In the genomic region with DNA sequence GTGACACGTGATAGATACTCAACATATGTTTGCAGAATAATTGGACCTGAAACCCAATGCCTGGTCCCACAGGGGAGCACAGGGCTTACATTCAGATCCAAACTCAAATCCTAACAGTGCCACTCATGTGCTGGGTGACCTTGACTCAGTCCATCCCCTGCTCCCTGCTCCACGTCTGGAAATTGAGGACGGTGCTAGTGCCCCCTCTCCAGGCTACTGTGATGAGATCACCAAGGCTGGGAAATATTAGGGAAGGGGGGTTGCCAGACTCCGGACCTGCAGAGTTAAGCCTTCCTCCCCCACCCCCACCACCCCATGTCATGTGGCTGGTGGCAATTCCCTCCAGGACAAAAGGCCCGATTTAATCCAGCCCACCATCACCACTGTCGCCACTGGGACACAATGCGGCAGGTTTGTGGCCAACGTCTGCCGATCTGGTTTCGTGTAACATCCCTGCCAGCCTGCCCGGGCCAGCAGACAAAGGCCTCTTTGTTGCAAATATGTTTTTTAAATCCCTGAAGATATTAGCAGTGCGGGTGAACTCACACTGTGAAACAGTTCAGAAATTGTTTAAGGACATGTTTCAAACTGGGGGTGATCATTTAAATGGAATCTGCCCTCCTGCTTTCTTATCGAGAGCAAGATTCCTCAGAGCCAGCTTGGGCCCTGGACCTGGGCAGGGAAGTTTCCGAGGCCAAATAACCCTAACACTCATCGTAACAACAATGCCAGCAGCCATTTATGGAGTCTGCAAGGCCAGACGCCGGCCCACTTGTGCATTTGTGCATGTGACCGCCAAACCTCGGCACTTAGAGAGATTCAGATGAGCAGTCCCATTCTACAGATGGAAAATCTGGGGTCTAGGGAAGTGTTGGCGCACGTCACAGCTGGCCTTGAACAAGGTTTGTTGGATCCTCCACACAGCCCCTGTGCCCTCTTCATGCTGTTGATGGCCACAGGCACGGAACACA, we compare ENCODE assay signal across 17 cellular contexts. TPM values are rescaled to one million over a fixed set of nuclear protein-coding genes. Genes with fewer than 3 reads are reported as not detected.
A peak's percentile ranks its signal among the peaks of the same experiment; 100 is the strongest.
DNase-seq lines count a peak whose midpoint lies in the region; ATAC-seq and TF ChIP-seq lines count a peak whose summit lies in the region.
"Had no signal": no experiment of that assay in that cellular context is flagged by ENCODE, and none has a peak within 500 bp of the region (broad histone marks: within the 10 kb centered on the region; RNA-seq: fewer than 3 reads in every experiment).

No MANE protein-coding gene starts in this region.

- peak; percentile 66 for ATAC-seq in Right ventricle myocardium inferior
- no peak for ATAC-seq in activated T-cell treated with anti-CD3 and anti-CD28 coated beads, Interleukin-2, amount 50 U/mL, for 4 hours
- ATAC-seq: naive thymus-derived CD4-positive, alpha-beta T cell; stimulated activated naive CD8-positive, alpha-beta T cell treated with anti-CD3 and anti-CD28 coated beads, Interleukin-15, Interleukin-2, amounts not matched to agents 100 U/mL and 50 U/mL, for 24 hours had no signal

- H3K9me3 Mint-ChIP-seq in brain (peaks cover 0 to 19% (median 10%) of the 10 kb centered on the region in 5 experiments), mesothelial cell of epicardium (no peaks in the 10 kb centered on the region), type B pancreatic cell (no peaks in the 10 kb centered on the region)
- H3K9me3 Mint-ChIP-seq in activated T-cell treated with anti-CD3 and anti-CD28 coated beads, Interleukin-2, amount 50 U/mL, for 4 hours = no peaks in the 10 kb centered on the region

- intact Hi-C loops in Right ventricle myocardium inferior (cut with DNase I) = no loop called here
- intact Hi-C loops in cardiac septum (cut with DNase I) = no loop called here

- H3K4me1 Mint-ChIP-seq in brain = peaks cover 7% of the 10 kb centered on the region
- H3K4me1 Mint-ChIP-seq in mesothelial cell of epicardium = peaks cover 4% of the 10 kb centered on the region
- H3K4me1 Mint-ChIP-seq in type B pancreatic cell (ENCODE audit: unreplicated experiment) = peaks cover 5% of the 10 kb centered on the region
- H3K4me1 Mint-ChIP-seq in activated T-cell treated with anti-CD3 and anti-CD28 coated beads, Interleukin-2, amount 50 U/mL, for 4 hours (ENCODE audit: low read depth) = no peaks in the 10 kb centered on the region
- H3K4me1 Mint-ChIP-seq: naive thymus-derived CD4-positive, alpha-beta T cell had no signal

- peak overlapping the region; percentile 33 to 92 (median 69) for H3K27ac Mint-ChIP-seq in brain
- peak overlapping the region; percentile 77 for H3K27ac Mint-ChIP-seq in mesothelial cell of epicardium
- peak overlapping the region; percentile 50 for H3K27ac Mint-ChIP-seq in type B pancreatic cell

- H3K36me3 Mint-ChIP-seq in brain (no peaks in the 10 kb centered on the region), mesothelial cell of epicardium (no peaks in the 10 kb centered on the region), type B pancreatic cell (no peaks in the 10 kb centered on the region)
- H3K36me3 Mint-ChIP-seq in activated T-cell treated with anti-CD3 and anti-CD28 coated beads, Interleukin-2, amount 50 U/mL, for 4 hours (ENCODE audit: insufficient read depth) = peaks cover 3% of the 10 kb centered on the region

- peak overlapping the region in 2 of 5 experiments; percentile 24 to 39 for H3K4me3 Mint-ChIP-seq in brain
- H3K4me3 Mint-ChIP-seq in mesothelial cell of epicardium = no peak overlapping the region
- no peak overlapping the region for H3K4me3 Mint-ChIP-seq in type B pancreatic cell
- H3K4me3 Mint-ChIP-seq in activated T-cell treated with anti-CD3 and anti-CD28 coated beads, Interleukin-2, amount 50 U/mL, for 4 hours = no peak overlapping the region
- H3K4me3 Mint-ChIP-seq: naive thymus-derived CD4-positive, alpha-beta T cell had no signal

- peak; percentile 71 for DNase-seq in Right ventricle myocardium inferior (ENCODE audit: missing footprints)
- DNase-seq in cardiac septum (ENCODE audit: low spot score) = no peak
- DNase-seq in mesothelial cell of epicardium (ENCODE audit: low spot score in 2 of 2, unreplicated experiment in 2 of 2) = no peak
- no peak for DNase-seq in type B pancreatic cell (ENCODE audit: extremely low spot score, unreplicated experiment)
- DNase-seq in amniotic stem cell (lab: John Stamatoyannopoulos, UW) = no peak
- DNase-seq in NCI-H82 (lab: John Stamatoyannopoulos, UW) = no peak
- DNase-seq in activated T-cell treated with anti-CD3 and anti-CD28 coated beads, Interleukin-2, amount 50 U/mL, for 4 hours = no peak
- DNase-seq: ACHN; activated CD4-positive, alpha-beta T cell treated with anti-CD3 and anti-CD28 coated beads, Interleukin-2, amount 50 U/mL, for 1 hour; activated naive CD4-positive, alpha-beta T cell; dermis blood vessel endothelial cell; DND-41; naive thymus-derived CD4-positive, alpha-beta T cell; NCI-H1694; NCI-H524 treated with DMSO at 0.1 percent for 48 hours; stimulated activated naive CD8-positive, alpha-beta T cell treated with anti-CD3 and anti-CD28 coated beads, Interleukin-15, Interleukin-2, amounts not matched to agents 100 U/mL and 50 U/mL, for 24 hours had no signal

- TF ChIP-seq CTCF in brain (conservative IDR thresholded peaks at IDR 0.05) = peak in 1 of 2 experiments; percentile 25
- TF ChIP-seq CTCF in mesothelial cell of epicardium (IDR thresholded peaks at IDR 0.05; ENCODE audit: unreplicated experiment) = no peak
- no peak for TF ChIP-seq CTCF in type B pancreatic cell (conservative IDR thresholded peaks at IDR 0.05)

- peaks cover 17% of the 10 kb centered on the region for H3K27me3 Mint-ChIP-seq in brain
- H3K27me3 Mint-ChIP-seq in mesothelial cell of epicardium (ENCODE audit: low read depth) = peaks cover 2% of the 10 kb centered on the region
- peaks cover 10% of the 10 kb centered on the region for H3K27me3 Mint-ChIP-seq in type B pancreatic cell
- no peaks in the 10 kb centered on the region for H3K27me3 Mint-ChIP-seq in activated T-cell treated with anti-CD3 and anti-CD28 coated beads, Interleukin-2, amount 50 U/mL, for 4 hours (ENCODE audit: low read depth)

RNA-seq across cellular contexts. Expression of gene MN1, which starts 19.6 kb away (rescaled TPM):
- total RNA-seq in Right ventricle myocardium inferior (5.3 TPM), cardiac septum (6.4 TPM), mesothelial cell of epicardium (46.3 to 49.6 TPM (median 47.8 TPM) in 3 replicates), type B pancreatic cell (ENCODE audit: low replicate concordance) (1.7 and 17.0 TPM in 2 replicates)
- polyA plus RNA-seq in brain (ENCODE audit: insufficient read depth, low read depth, low replicate concordance) = 1.7 TPM
- total RNA-seq in activated T-cell treated with anti-CD3 and anti-CD28 coated beads, Interleukin-2, amount 50 U/mL, for 4 hours = under 1 TPM; 0.03 to 0.08 (median 0.05) TPM
- polyA plus RNA-seq: naive thymus-derived CD4-positive, alpha-beta T cell had no signal
